In genomic region chr1:226349801-226350503, GRCh38 we compare ENCODE assay signal across 10 cellular contexts. TPM values are rescaled to one million over a fixed set of nuclear protein-coding genes. Genes with fewer than 3 reads are reported as not detected.
A peak's percentile ranks its signal among the peaks of the same experiment; 100 is the strongest.
DNase-seq lines count a peak whose midpoint lies in the region; ATAC-seq and TF ChIP-seq lines count a peak whose summit lies in the region.
"Had no signal": no experiment of that assay in that cellular context is flagged by ENCODE, and none has a peak within 500 bp of the region (broad histone marks: within the 10 kb centered on the region; RNA-seq: fewer than 3 reads in every experiment).

No MANE protein-coding gene starts in this region.

- H3K27me3 ChIP-seq in transverse colon (no peaks in the 10 kb centered on the region), psoas muscle (ENCODE audit: insufficient read depth in 3 of 3, low read length in 2 of 3) (no peaks in the 10 kb centered on the region)

- ATAC-seq in activated CD8-positive, alpha-beta T cell treated with anti-CD3 and anti-CD28 coated beads for 36 hours: peak; percentile 24
- no peak for ATAC-seq in activated CD8-positive, alpha-beta T cell treated with anti-CD3 and anti-CD28 coated beads, Interleukin-2, amount 10 ng/mL, durations not matched to agents 7 days and 5 days
- ATAC-seq in HG03520 (IDR thresholded peaks at IDR 0.05; ENCODE audit: unreplicated experiment) (peak; percentile 61), psoas muscle (no peak)
- ATAC-seq: A549, esophagus mucosa had no signal

- peaks cover 4% of the 10 kb centered on the region for H3K4me1 Mint-ChIP-seq in activated CD8-positive, alpha-beta T cell treated with anti-CD3 and anti-CD28 coated beads for 36 hours (ENCODE audit: low read depth)
- H3K4me1 Mint-ChIP-seq in activated CD8-positive, alpha-beta T cell treated with anti-CD3 and anti-CD28 coated beads, Interleukin-2, amount 10 ng/mL, durations not matched to agents 7 days and 5 days (ENCODE audit: low read depth): peaks cover 2% of the 10 kb centered on the region

- TF ChIP-seq EP300 in transverse colon (IDR thresholded peaks at IDR 0.05; ENCODE audit: low read depth): no peak

- DNase-seq in activated CD8-positive, alpha-beta T cell treated with anti-CD3 and anti-CD28 coated beads for 36 hours: peak; percentile 5
- DNase-seq in activated CD8-positive, alpha-beta T cell treated with anti-CD3 and anti-CD28 coated beads, Interleukin-2, amount 10 ng/mL, durations not matched to agents 7 days and 5 days: no peak
- DNase-seq in choroid plexus epithelial cell (ENCODE audit: low read depth) (peak; percentile 33), transverse colon (no peak), GM19238 (ENCODE audit: insufficient read length, low spot score) (no peak), DMS53 treated with DMSO at 0.1 percent for 48 hours (lab: John Stamatoyannopoulos, UW; ENCODE audit: unreplicated experiment) (no peak), psoas muscle (no peak)

- H3K9me3 ChIP-seq in transverse colon (no peaks in the 10 kb centered on the region), psoas muscle (no peaks in the 10 kb centered on the region)
- H3K9me3 ChIP-seq: A549 had no signal

- no peaks in the 10 kb centered on the region for H3K36me3 ChIP-seq in transverse colon
- H3K36me3 ChIP-seq in psoas muscle (ENCODE audit: insufficient read depth in 1 of 2, low read depth in 1 of 2): no peaks in the 10 kb centered on the region

- CTCF ChIA-PET in activated CD8-positive, alpha-beta T cell treated with anti-CD3 and anti-CD28 coated beads for 36 hours (lab: Charles Lee): no interaction called here
- CTCF ChIA-PET in activated CD8-positive, alpha-beta T cell treated with anti-CD3 and anti-CD28 coated beads, Interleukin-2, amount 10 ng/mL, durations not matched to agents 7 days and 5 days (lab: Charles Lee): no interaction called here

- H3K36me3 Mint-ChIP-seq in activated CD8-positive, alpha-beta T cell treated with anti-CD3 and anti-CD28 coated beads for 36 hours (ENCODE audit: low read depth): no peaks in the 10 kb centered on the region
- H3K36me3 Mint-ChIP-seq in activated CD8-positive, alpha-beta T cell treated with anti-CD3 and anti-CD28 coated beads, Interleukin-2, amount 10 ng/mL, durations not matched to agents 7 days and 5 days (ENCODE audit: low read depth): no peaks in the 10 kb centered on the region

- H3K27ac ChIP-seq in transverse colon: peak overlapping the region in 3 of 4 donors; percentile 17 to 61 (median 30)
- no peak overlapping the region for H3K27ac ChIP-seq in psoas muscle
- H3K27ac ChIP-seq: A549 had no signal

- no peaks in the 10 kb centered on the region for H3K9me3 Mint-ChIP-seq in activated CD8-positive, alpha-beta T cell treated with anti-CD3 and anti-CD28 coated beads for 36 hours
- no peaks in the 10 kb centered on the region for H3K9me3 Mint-ChIP-seq in activated CD8-positive, alpha-beta T cell treated with anti-CD3 and anti-CD28 coated beads, Interleukin-2, amount 10 ng/mL, durations not matched to agents 7 days and 5 days (ENCODE audit: insufficient read depth)

- WGBS in transverse colon (ENCODE audit: low coverage in 1 of 2), 2 donors: 44 to 55% methylated on average over 7 to 17 of the region's 17 CpGs
- WGBS in psoas muscle, 3 donors: 59 to 62% (median 62%) methylated on average over 17 of the region's 17 CpGs

- no peak for TF ChIP-seq CTCF in activated CD8-positive, alpha-beta T cell treated with anti-CD3 and anti-CD28 coated beads for 36 hours (IDR thresholded peaks at IDR 0.05)
- TF ChIP-seq CTCF in choroid plexus epithelial cell (conservative IDR thresholded peaks at IDR 0.05; ENCODE audit: low read depth, low read length) (no peak), transverse colon (IDR thresholded peaks at IDR 0.05) (no peak), psoas muscle (IDR thresholded peaks at IDR 0.05) (no peak)

- H3K4me3 ChIP-seq in choroid plexus epithelial cell (ENCODE audit: low read depth, low read length) (no peak overlapping the region), transverse colon (no peak overlapping the region), psoas muscle (no peak overlapping the region)
- H3K4me3 ChIP-seq: A549 had no signal

- in situ Hi-C loops in transverse colon (cut with MboI; ENCODE audit: low pct_ligation_motif_present in 1 of 4, low pct_unique_long_range_greater_than_20kb in 1 of 4, low sequenced_read_pairs in 3 of 4): loop anchor here in 1 of 4 donors (25.0 kb wide), 1 partner anchor 138 kb away; the partner anchor contains the start of gene MIXL1

- no peaks in the 10 kb centered on the region for H3K27me3 Mint-ChIP-seq in activated CD8-positive, alpha-beta T cell treated with anti-CD3 and anti-CD28 coated beads for 36 hours
- H3K27me3 Mint-ChIP-seq in activated CD8-positive, alpha-beta T cell treated with anti-CD3 and anti-CD28 coated beads, Interleukin-2, amount 10 ng/mL, durations not matched to agents 7 days and 5 days (ENCODE audit: low read depth): no peaks in the 10 kb centered on the region

- H3K4me3 Mint-ChIP-seq in activated CD8-positive, alpha-beta T cell treated with anti-CD3 and anti-CD28 coated beads for 36 hours: no peak overlapping the region
- no peak overlapping the region for H3K4me3 Mint-ChIP-seq in activated CD8-positive, alpha-beta T cell treated with anti-CD3 and anti-CD28 coated beads, Interleukin-2, amount 10 ng/mL, durations not matched to agents 7 days and 5 days

- POLR2A ChIA-PET in activated CD8-positive, alpha-beta T cell treated with anti-CD3 and anti-CD28 coated beads for 36 hours (lab: Charles Lee): interaction anchor here (1.0 kb wide), 1 partner anchor 107 kb away, joined by 3 read pairs; no protein-coding TSS in a partner anchor
- POLR2A ChIA-PET in activated CD8-positive, alpha-beta T cell treated with anti-CD3 and anti-CD28 coated beads, Interleukin-2, amount 10 ng/mL, durations not matched to agents 7 days and 5 days (lab: Charles Lee): no interaction called here

- intact Hi-C loops in activated CD8-positive, alpha-beta T cell treated with anti-CD3 and anti-CD28 coated beads for 36 hours (cut with micrococcal nuclease): no loop called here
- intact Hi-C loops in transverse colon (cut with DNase I; ENCODE audit: low total_unique reads) (no loop called here), psoas muscle (cut with DNase I) (loop anchor here in 1 of 2 donors (10.0 kb wide), 1 partner anchor 95 kb away; no protein-coding TSS in a partner anchor)

- TF ChIP-seq POLR2A in transverse colon (IDR thresholded peaks at IDR 0.05): no peak

- no peak overlapping the region for H3K27ac Mint-ChIP-seq in activated CD8-positive, alpha-beta T cell treated with anti-CD3 and anti-CD28 coated beads for 36 hours
- H3K27ac Mint-ChIP-seq in activated CD8-positive, alpha-beta T cell treated with anti-CD3 and anti-CD28 coated beads, Interleukin-2, amount 10 ng/mL, durations not matched to agents 7 days and 5 days: no peak overlapping the region

- H3K4me1 ChIP-seq in transverse colon (peaks cover 0 to 13% (median 10%) of the 10 kb centered on the region in 4 donors), psoas muscle (no peaks in the 10 kb centered on the region)
- H3K4me1 ChIP-seq: A549 had no signal

RNA-seq across cellular contexts. Expression of gene LIN9, which starts 41.0 kb away (rescaled TPM):
- 10 to 100 TPM; 10.2 to 11.3 TPM for total RNA-seq in activated CD8-positive, alpha-beta T cell treated with anti-CD3 and anti-CD28 coated beads for 36 hours
- total RNA-seq in activated CD8-positive, alpha-beta T cell treated with anti-CD3 and anti-CD28 coated beads, Interleukin-2, amount 10 ng/mL, durations not matched to agents 7 days and 5 days: 10 to 100 TPM; 13.3 to 14.9 TPM
- 1 to 10 TPM in 2 of 4 donors, under 1 TPM in 1, not detected in 1; 1.00 to 3.2 (median 2.3) TPM for total RNA-seq in transverse colon
- total RNA-seq in psoas muscle: 1 to 10 TPM; 1.1 to 1.8 (median 1.5) TPM
- 1 to 10 TPM; 1.5 to 2.6 (median 2.2) TPM for polyA plus RNA-seq in psoas muscle

RNA-seq across cellular contexts. Expression of gene PARP1, which starts 57.9 kb away (rescaled TPM):
- total RNA-seq in activated CD8-positive, alpha-beta T cell treated with anti-CD3 and anti-CD28 coated beads for 36 hours: 100 to 1,000 TPM; 203 to 206 TPM
- total RNA-seq in activated CD8-positive, alpha-beta T cell treated with anti-CD3 and anti-CD28 coated beads, Interleukin-2, amount 10 ng/mL, durations not matched to agents 7 days and 5 days: 100 to 1,000 TPM; 139 to 145 TPM
- total RNA-seq in transverse colon: 10 to 100 TPM; 23.2 to 74.4 (median 38.0) TPM
- 10 to 100 TPM; 53.2 to 85.8 (median 60.2) TPM for total RNA-seq in psoas muscle
- 10 to 100 TPM; 23.8 to 72.9 (median 26.0) TPM for polyA plus RNA-seq in psoas muscle

Comparison
In these comparisons a context has a peak if more than half of its experiments do, and no peak if none do; other contexts are left out.
1. ATAC-seq: peak in activated CD8-positive, alpha-beta T cell treated with anti-CD3 and anti-CD28 coated beads for 36 hours (single experiment) and HG03520 (single experiment); none in activated CD8-positive, alpha-beta T cell treated with anti-CD3 and anti-CD28 coated beads, Interleukin-2, amount 10 ng/mL, durations not matched to agents 7 days and 5 days (single experiment) and psoas muscle (0 of 4).
2. DNase-seq: peak in activated CD8-positive, alpha-beta T cell treated with anti-CD3 and anti-CD28 coated beads for 36 hours (single experiment) and choroid plexus epithelial cell (single experiment); none in activated CD8-positive, alpha-beta T cell treated with anti-CD3 and anti-CD28 coated beads, Interleukin-2, amount 10 ng/mL, durations not matched to agents 7 days and 5 days (single experiment), transverse colon (single experiment), GM19238 (single experiment), DMS53 treated with DMSO at 0.1 percent for 48 hours (single experiment) and psoas muscle (0 of 2).